22 cellular contexts compared by ENCODE assay signal in genomic region chr12:5138256-5138655, GRCh38.
"Had no signal": no experiment of that assay in that cellular context is flagged by ENCODE, and none has a peak within 500 bp of the region (broad histone marks: within the 10 kb centered on the region; RNA-seq: fewer than 3 reads in every experiment).

No MANE protein-coding gene starts in this region.

- H3K4me1 ChIP-seq: heart left ventricle, thyroid gland had no signal

- H3K9me3 Mint-ChIP-seq: activated naive CD8-positive, alpha-beta T cell treated with anti-CD3 and anti-CD28 coated beads for 36 hours; activated T-cell treated with anti-CD3 and anti-CD28 coated beads, Interleukin-2, amount 50 U/mL, for 24 hours; activated T-helper 2 cell treated with anti-CD3 and anti-CD28 coated beads, Interferon-gamma antibody, Interleukin-2, Interleukin-4, amounts not matched to agents 10 μg/mL and 5 μg/mL and 100 μg/mL, durations not matched to agents 14 hours and 24 hours and 36 hours had no signal

- H3K27ac Mint-ChIP-seq: activated naive CD8-positive, alpha-beta T cell treated with anti-CD3 and anti-CD28 coated beads for 36 hours; activated T-cell treated with anti-CD3 and anti-CD28 coated beads, Interleukin-2, amount 50 U/mL, for 24 hours; activated T-helper 2 cell treated with anti-CD3 and anti-CD28 coated beads, Interferon-gamma antibody, Interleukin-2, Interleukin-4, amounts not matched to agents 10 μg/mL and 5 μg/mL and 100 μg/mL, durations not matched to agents 14 hours and 24 hours and 36 hours; naive B cell; T-cell; T-helper 2 cell treated with Interferon-gamma antibody and Interleukin-4, amounts not matched to agents 5 μg/mL and 100 μg/mL, for 36 hours had no signal

- H3K4me2 ChIP-seq: smooth muscle cell had no signal

- H3K27me3 ChIP-seq: thyroid gland had no signal

- H3K4me3 ChIP-seq: heart left ventricle, mucosa of descending colon, smooth muscle cell, thyroid gland had no signal

- H3K36me3 Mint-ChIP-seq: activated naive CD8-positive, alpha-beta T cell treated with anti-CD3 and anti-CD28 coated beads for 36 hours; T-cell had no signal

- H3K9me3 ChIP-seq: mucosa of descending colon, thyroid gland had no signal

- H3K27ac ChIP-seq: epithelial cell of prostate, heart left ventricle, thyroid gland had no signal

- DNase-seq: activated CD8-positive, alpha-beta memory T cell treated with anti-CD3 and anti-CD28 coated beads for 24 hours; activated CD8-positive, alpha-beta memory T cell treated with anti-CD3 and anti-CD28 coated beads, Interleukin-2, amount 50 U/mL, for 4 hours; activated naive CD4-positive, alpha-beta T cell; activated naive CD8-positive, alpha-beta T cell treated with anti-CD3 and anti-CD28 coated beads for 36 hours; activated T-cell treated with anti-CD3 and anti-CD28 coated beads, Interleukin-2, amount 50 U/mL, for 24 hours; cerebellar nuclear complex; heart left ventricle; left colon; mesenchymal stem cell; mucosa of descending colon; naive B cell; posterior cingulate gyrus; stimulated activated CD4-positive, alpha-beta T cell treated with anti-CD3 and anti-CD28 coated beads, Interleukin-4, amount 100 ng/mL, for 1 hour; stimulated activated naive CD8-positive, alpha-beta T cell treated with anti-CD3 and anti-CD28 coated beads, Interleukin-15, Interleukin-2, amounts not matched to agents 100 U/mL and 50 U/mL, for 24 hours; T-cell; thyroid gland had no signal

- H3K36me3 ChIP-seq: heart left ventricle, thyroid gland had no signal

- ATAC-seq: heart left ventricle; left colon; mucosa of descending colon; sciatic nerve; stimulated activated naive CD8-positive, alpha-beta T cell treated with anti-CD3 and anti-CD28 coated beads, Interleukin-15, Interleukin-2, amounts not matched to agents 100 U/mL and 50 U/mL, for 24 hours; T-cell had no signal

- H3K4me3 Mint-ChIP-seq: activated naive CD8-positive, alpha-beta T cell treated with anti-CD3 and anti-CD28 coated beads for 36 hours; activated T-cell treated with anti-CD3 and anti-CD28 coated beads, Interleukin-2, amount 50 U/mL, for 24 hours; neural crest cell; T-cell; T-helper 2 cell treated with Interferon-gamma antibody and Interleukin-4, amounts not matched to agents 5 μg/mL and 100 μg/mL, for 36 hours had no signal

- H3K4me1 Mint-ChIP-seq: activated naive CD8-positive, alpha-beta T cell treated with anti-CD3 and anti-CD28 coated beads for 36 hours; naive B cell; neural crest cell; T-cell had no signal
